ENCODE assay signal across 9 cellular contexts in genomic region chr14:105419055-105419304, GRCh38. TPM values are rescaled to one million over a fixed set of nuclear protein-coding genes. Genes with fewer than 3 reads are reported as not detected.
DNase-seq lines count a peak whose midpoint lies in the region; ATAC-seq, FAIRE-seq and TF ChIP-seq lines count a peak whose summit lies in the region.
"Had no signal": no experiment of that assay in that cellular context is flagged by ENCODE, and none has a peak within 500 bp of the region (broad histone marks: within the 10 kb centered on the region; RNA-seq: fewer than 3 reads in every experiment).

No MANE protein-coding gene starts in this region.

- no CpG with 5 or more reads among the region's 8 CpGs for WGBS in right lobe of liver (ENCODE audit: insufficient coverage, low coverage, low lambda C conversion rate, missing lambda C conversion rate)
- 28% methylated on average over 8 of the region's 8 CpGs; no CpG with 5 or more reads in 1 of the 2 donors for WGBS in transverse colon (ENCODE audit: low coverage in 1 of 2), 2 donors

- H3K36me3 ChIP-seq in ascending aorta (no peaks in the 10 kb centered on the region), right lobe of liver (no peaks in the 10 kb centered on the region), transverse colon (no peaks in the 10 kb centered on the region)

- peaks cover 29% of the 10 kb centered on the region for H3K4me1 Mint-ChIP-seq in activated T-cell treated with anti-CD3 and anti-CD28 coated beads, Interleukin-2, amount 50 U/mL, for 4 hours (ENCODE audit: low read depth)

- no peaks in the 10 kb centered on the region for H3K27me3 ChIP-seq in ascending aorta
- no peaks in the 10 kb centered on the region for H3K27me3 ChIP-seq in right lobe of liver
- peaks cover 3% of the 10 kb centered on the region for H3K27me3 ChIP-seq in transverse colon

- H3K4me3 ChIP-seq in ascending aorta (peak overlapping the region; percentile 70 to 88), right lobe of liver (peak overlapping the region; percentile 60 to 74 (median 69)), transverse colon (peak overlapping the region; percentile 74 to 82 (median 77))

- no peak overlapping the region for H3K27ac ChIP-seq in ascending aorta
- peak overlapping the region in 2 of 3 donors; percentile 57 to 73 for H3K27ac ChIP-seq in right lobe of liver
- H3K27ac ChIP-seq in transverse colon: peak overlapping the region; percentile 74 to 83 (median 82)

- TF ChIP-seq POLR2A in right lobe of liver (IDR thresholded peaks at IDR 0.05) (no peak), transverse colon (IDR thresholded peaks at IDR 0.05) (no peak)

- intact Hi-C loops in ascending aorta (cut with DNase I) (loop anchor here (2.0 to 10.0 kb wide), 3 partner anchors 62 to 174 kb away; partner anchors contain the start of genes BTBD6 and TEDC1), right lobe of liver (cut with DNase I) (no loop called here), transverse colon (cut with DNase I; ENCODE audit: low total_unique reads) (no loop called here)

- peaks cover 10 to 32% of the 10 kb centered on the region in 2 donors for H3K4me1 ChIP-seq in ascending aorta
- H3K4me1 ChIP-seq in right lobe of liver: peaks cover 0 to 26% (median 3%) of the 10 kb centered on the region in 4 donors
- H3K4me1 ChIP-seq in transverse colon: peaks cover 28 to 46% (median 41%) of the 10 kb centered on the region in 4 donors

- FAIRE-seq in RCC 7860 (lab: Jason Lieb, UNC): no peak

- H3K36me3 Mint-ChIP-seq in activated T-cell treated with anti-CD3 and anti-CD28 coated beads, Interleukin-2, amount 50 U/mL, for 4 hours (ENCODE audit: insufficient read depth): no peaks in the 10 kb centered on the region

- H3K9me3 ChIP-seq in ascending aorta: no peaks in the 10 kb centered on the region
- no peaks in the 10 kb centered on the region for H3K9me3 ChIP-seq in right lobe of liver
- no peaks in the 10 kb centered on the region for H3K9me3 ChIP-seq in transverse colon

- H3K9me3 Mint-ChIP-seq in activated T-cell treated with anti-CD3 and anti-CD28 coated beads, Interleukin-2, amount 50 U/mL, for 4 hours: no peaks in the 10 kb centered on the region

- ATAC-seq in activated T-cell treated with anti-CD3 and anti-CD28 coated beads, Interleukin-2, amount 50 U/mL, for 4 hours: no peak
- no peak for ATAC-seq in right lobe of liver

- in situ Hi-C loops in transverse colon (cut with MboI; ENCODE audit: low pct_ligation_motif_present in 1 of 4, low pct_unique_long_range_greater_than_20kb in 1 of 4, low sequenced_read_pairs in 3 of 4): no loop called here

- peak overlapping the region; percentile 77 for H3K4me3 Mint-ChIP-seq in activated T-cell treated with anti-CD3 and anti-CD28 coated beads, Interleukin-2, amount 50 U/mL, for 4 hours

- TF ChIP-seq CTCF in ascending aorta (IDR thresholded peaks at IDR 0.05): no peak
- no peak for TF ChIP-seq CTCF in right lobe of liver (IDR thresholded peaks at IDR 0.05)
- TF ChIP-seq CTCF in transverse colon (IDR thresholded peaks at IDR 0.05): no peak

- no peak for TF ChIP-seq EP300 in transverse colon (IDR thresholded peaks at IDR 0.05; ENCODE audit: low read depth)

- peaks cover 2% of the 10 kb centered on the region for H3K27me3 Mint-ChIP-seq in activated T-cell treated with anti-CD3 and anti-CD28 coated beads, Interleukin-2, amount 50 U/mL, for 4 hours (ENCODE audit: low read depth)

- DNase-seq in activated T-cell treated with anti-CD3 and anti-CD28 coated beads, Interleukin-2, amount 50 U/mL, for 4 hours: no peak
- no peak for DNase-seq in activated T-cell treated with anti-CD3 and anti-CD28 coated beads, Interleukin-2, amount 50 U/mL, for 1 hour
- DNase-seq in ascending aorta (ENCODE audit: low spot score in 2 of 2) (no peak), right lobe of liver (no peak), transverse colon (no peak), RCC 7860 (ENCODE audit: low spot score) (no peak), DMS153 (lab: John Stamatoyannopoulos, UW) (no peak)
- DNase-seq in stimulated activated CD4-positive, alpha-beta T cell treated with anti-CD3 and anti-CD28 coated beads, Interleukin-2, amount 100 ng/mL, for 24 hours: no peak

RNA-seq across cellular contexts. Expression of gene MTA1, which starts 0.6 kb away (rescaled TPM):
- 100 to 1,000 TPM; 154 to 166 (median 154) TPM for total RNA-seq in activated T-cell treated with anti-CD3 and anti-CD28 coated beads, Interleukin-2, amount 50 U/mL, for 4 hours
- total RNA-seq in ascending aorta (118 TPM), right lobe of liver (10 to 100 TPM; 18.6 to 45.1 (median 29.2) TPM), transverse colon (100 to 1,000 TPM in 2 of 4 donors, 10 to 100 TPM in 2; 79.4 to 293 (median 106) TPM)

RNA-seq across cellular contexts. Expression of gene TEX22, which starts 20.6 kb away (rescaled TPM):
- 1 to 10 TPM in 2 of 3 donors, under 1 TPM in 1; 0.71 to 1.7 (median 1.2) TPM for total RNA-seq in activated T-cell treated with anti-CD3 and anti-CD28 coated beads, Interleukin-2, amount 50 U/mL, for 4 hours
- total RNA-seq in ascending aorta (not detected), right lobe of liver (under 1 TPM in 3 of 6 experiments, not detected in 3; 0.07 to 0.44 (median 0.35) TPM), transverse colon (under 1 TPM in 1 of 4 donors, not detected in 3; 0.41 TPM)
- total RNA-seq: RPMI7951 had no signal

RNA-seq across cellular contexts. Expression of gene CRIP2, which starts 55.6 kb away (rescaled TPM):
- 1 to 10 TPM in 1 of 3 donors, under 1 TPM in 2; 0.90 to 1.4 (median 0.91) TPM for total RNA-seq in activated T-cell treated with anti-CD3 and anti-CD28 coated beads, Interleukin-2, amount 50 U/mL, for 4 hours
- total RNA-seq in ascending aorta (665 TPM), right lobe of liver (10 to 100 TPM; 11.2 to 50.0 (median 27.5) TPM), transverse colon (10 to 100 TPM; 11.2 to 67.3 (median 22.4) TPM)

Comparison
In these comparisons a context has a peak if more than half of its experiments do, and no peak if none do; other contexts are left out.
1. H3K27ac ChIP-seq: peak in right lobe of liver (2 of 3) and transverse colon (4 of 4); none in ascending aorta (0 of 2).
2. Peak in every context shown above with its lines, with median percentiles within 50 percentile points of each other: H3K4me3 ChIP-seq.